ENCODE assay signal across 27 cellular contexts in genomic region chr6:167894965-167895364, GRCh38.
"Had no signal": no experiment of that assay in that cellular context is flagged by ENCODE, and none has a peak within 500 bp of the region (broad histone marks: within the 10 kb centered on the region; RNA-seq: fewer than 3 reads in every experiment).

No MANE protein-coding gene starts in this region.

- H3K4me1 ChIP-seq: colonic mucosa, left ventricle myocardium inferior, lower lobe of right lung had no signal

- DNase-seq: colonic mucosa; cortex of kidney; effector CD8-positive, alpha-beta T cell; effector memory CD8-positive, alpha-beta T cell; endodermal cell; erythroblast; esophagus squamous epithelium; foreskin fibroblast; foreskin melanocyte; gastrocnemius medialis; glutamatergic neuron; head of caudate nucleus; heart right ventricle; hippocampal formation; immature natural killer cell; islet precursor cell; kidney; kidney glomerular epithelial cell; left colon; left ventricle myocardium inferior; lower lobe of right lung; mucosa of descending colon; naive B cell; naive thymus-derived CD8-positive, alpha-beta T cell had no signal

- H3K27ac ChIP-seq: colonic mucosa, epithelial cell of prostate, esophagus squamous epithelium, gastrocnemius medialis, heart right ventricle, left ventricle myocardium inferior, lower lobe of right lung had no signal

- H3K36me3 ChIP-seq: colonic mucosa had no signal

- H3K4me3 ChIP-seq: colonic mucosa, esophagus squamous epithelium, gastrocnemius medialis, heart right ventricle, left ventricle myocardium inferior, lower lobe of right lung, mucosa of descending colon had no signal

- H3K9me3 ChIP-seq: colonic mucosa, esophagus squamous epithelium, gastrocnemius medialis, heart right ventricle, left ventricle myocardium inferior, lower lobe of right lung, mucosa of descending colon had no signal

- ATAC-seq: effector memory CD8-positive, alpha-beta T cell; esophagus mucosa; gastrocnemius medialis; heart right ventricle; left colon; left lobe of liver; lower lobe of right lung; mucosa of descending colon; naive thymus-derived CD8-positive, alpha-beta T cell had no signal

- H3K27me3 ChIP-seq: colonic mucosa, esophagus squamous epithelium, gastrocnemius medialis, heart right ventricle had no signal
